Comparison of ENCODE assay signal across 8 cellular contexts in genomic region chr16:21503574-21503920, GRCh38.
A peak's percentile ranks its signal among the peaks of the same experiment; 100 is the strongest.
DNase-seq lines count a peak whose midpoint lies in the region; ATAC-seq and TF ChIP-seq lines count a peak whose summit lies in the region.
"Not testable (repeated sequence)": the region's sequence is repeated elsewhere in the genome, so short reads cannot be mapped to it uniquely, and the experiment has no call there.

No MANE protein-coding gene starts in this region.

- H3K14ac ChIP-seq in H9 (ENCODE audit: insufficient read depth, low read length) = not testable (repeated sequence)

- not testable (repeated sequence) for H3K9ac ChIP-seq in BLaER1; H9 (ENCODE audit: extremely low read depth, insufficient read length, low read length)

- H2BK120ac ChIP-seq in H9 (ENCODE audit: low read depth, low read length, poor library complexity, severe bottlenecking) = not testable (repeated sequence)

- not testable (repeated sequence) for H2BK15ac ChIP-seq in H9 (ENCODE audit: low read depth, low read length)

- H2BK20ac ChIP-seq in H9 (ENCODE audit: low read depth, low read length, poor library complexity, severe bottlenecking) = not testable (repeated sequence)

- H3K27ac Mint-ChIP-seq in H9 = peak overlapping the region; percentile 68 to 95 (median 93); a peak in 5 of 7 replicates
- peak overlapping the region; percentile 51 for H3K27ac Mint-ChIP-seq in activated CD8-positive, alpha-beta T cell treated with anti-CD3 and anti-CD28 coated beads, Interleukin-2, amount 10 ng/mL, durations not matched to agents 7 days and 5 days
- peak overlapping the region; percentile 25 for H3K27ac Mint-ChIP-seq in activated naive CD8-positive, alpha-beta T cell treated with anti-CD3 and anti-CD28 coated beads, Interleukin-2, amount 10 ng/mL, durations not matched to agents 7 days and 5 days
- peak overlapping the region; percentile 68 to 96 (median 84) for H3K27ac Mint-ChIP-seq in naive thymus-derived CD8-positive, alpha-beta T cell
- peak overlapping the region; percentile 97 for H3K27ac Mint-ChIP-seq in stimulated activated memory B cell treated with anti-CD40 and anti-IgM and Interleukin-4, amounts not matched to agents 10 μg/mL and 1 μg/mL and 100 μg/mL, for 72 hours

- H3K4me3 Mint-ChIP-seq in H9 = peak overlapping the region; percentile 79 to 86
- peak overlapping the region; percentile 88 for H3K4me3 Mint-ChIP-seq in activated CD8-positive, alpha-beta T cell treated with anti-CD3 and anti-CD28 coated beads, Interleukin-2, amount 10 ng/mL, durations not matched to agents 7 days and 5 days
- peak overlapping the region; percentile 46 for H3K4me3 Mint-ChIP-seq in activated naive CD8-positive, alpha-beta T cell treated with anti-CD3 and anti-CD28 coated beads, Interleukin-2, amount 10 ng/mL, durations not matched to agents 7 days and 5 days
- peak overlapping the region in 9 of 10 donors; percentile 44 to 92 (median 58) for H3K4me3 Mint-ChIP-seq in naive thymus-derived CD8-positive, alpha-beta T cell
- not testable (repeated sequence) for H3K4me3 Mint-ChIP-seq in stimulated activated memory B cell treated with anti-CD40 and anti-IgM and Interleukin-4, amounts not matched to agents 10 μg/mL and 1 μg/mL and 100 μg/mL, for 72 hours

- H3K4me2 ChIP-seq in BLaER1 = peak overlapping the region; percentile 57
- peak overlapping the region; percentile 81 for H3K4me2 ChIP-seq in H9 (ENCODE audit: insufficient read depth, insufficient read length, low read length)

- H3K79me1 ChIP-seq in H9 (ENCODE audit: insufficient read depth, low read depth, low read length, poor library complexity, severe bottlenecking) = peaks cover 16% of the 10 kb centered on the region

- H2BK5ac ChIP-seq in H9 (ENCODE audit: insufficient read length, low read length) = not testable (repeated sequence)

- not testable (repeated sequence) for H3K4ac ChIP-seq in H9 (ENCODE audit: low read depth, low read length)

- H2BK12ac ChIP-seq in H9 (ENCODE audit: insufficient read length, low read depth, low read length) = not testable (repeated sequence)

- peaks cover 24% of the 10 kb centered on the region in 2 experiments for H3K4me1 Mint-ChIP-seq in H9
- peaks cover 44% of the 10 kb centered on the region for H3K4me1 Mint-ChIP-seq in activated CD8-positive, alpha-beta T cell treated with anti-CD3 and anti-CD28 coated beads, Interleukin-2, amount 10 ng/mL, durations not matched to agents 7 days and 5 days (ENCODE audit: low read depth)
- H3K4me1 Mint-ChIP-seq in activated naive CD8-positive, alpha-beta T cell treated with anti-CD3 and anti-CD28 coated beads, Interleukin-2, amount 10 ng/mL, durations not matched to agents 7 days and 5 days = peaks cover 27% of the 10 kb centered on the region
- H3K4me1 Mint-ChIP-seq in naive thymus-derived CD8-positive, alpha-beta T cell = peaks cover 12 to 39% (median 37%) of the 10 kb centered on the region in 4 donors
- H3K4me1 Mint-ChIP-seq in stimulated activated memory B cell treated with anti-CD40 and anti-IgM and Interleukin-4, amounts not matched to agents 10 μg/mL and 1 μg/mL and 100 μg/mL, for 72 hours = peaks cover 45% of the 10 kb centered on the region

- not testable (repeated sequence) for H3K27me3 ChIP-seq in BLaER1; H9 (ENCODE audit: insufficient read depth, low read length); RWPE2 (ENCODE audit: insufficient read depth, poor library complexity, severe bottlenecking)

- not testable (repeated sequence) for H3K23me2 ChIP-seq in H9 (ENCODE audit: insufficient read length, low read depth, low read length, poor library complexity, severe bottlenecking)

- peaks cover 13% of the 10 kb centered on the region; the same call in 1 of the 2 replicates for H3K79me2 ChIP-seq in H9 (ENCODE audit: insufficient read depth, low read length)

- H3K36me3 ChIP-seq in BLaER1 = not testable (repeated sequence)
- H3K36me3 ChIP-seq in RWPE2 (ENCODE audit: low read depth) = peaks cover 23% of the 10 kb centered on the region

- H3K27me3 Mint-ChIP-seq in H9 (ENCODE audit: low read depth); activated CD8-positive, alpha-beta T cell treated with anti-CD3 and anti-CD28 coated beads, Interleukin-2, amount 10 ng/mL, durations not matched to agents 7 days and 5 days (ENCODE audit: low read depth); activated naive CD8-positive, alpha-beta T cell treated with anti-CD3 and anti-CD28 coated beads, Interleukin-2, amount 10 ng/mL, durations not matched to agents 7 days and 5 days; naive thymus-derived CD8-positive, alpha-beta T cell; stimulated activated memory B cell treated with anti-CD40 and anti-IgM and Interleukin-4, amounts not matched to agents 10 μg/mL and 1 μg/mL and 100 μg/mL, for 72 hours: not testable (repeated sequence)

- H4K91ac ChIP-seq in H9 (ENCODE audit: insufficient read length, low read depth, low read length) = not testable (repeated sequence)

- not testable (repeated sequence) for TF ChIP-seq CTCF in H9 (conservative IDR thresholded peaks at IDR 0.05); RWPE2 (IDR thresholded peaks at IDR 0.05; ENCODE audit: poor library complexity, severe bottlenecking)

- H3K4me1 ChIP-seq in BLaER1 = peaks cover 62% of the 10 kb centered on the region
- not testable (repeated sequence) for H3K4me1 ChIP-seq in H9 (ENCODE audit: insufficient read depth, low read length)
- H3K4me1 ChIP-seq in RWPE2 (ENCODE audit: insufficient read depth, poor library complexity, severe bottlenecking) = peaks cover 11% of the 10 kb centered on the region

- peaks cover 10 to 30% (median 24%) of the 10 kb centered on the region in 3 experiments for H3K36me3 Mint-ChIP-seq in H9 (ENCODE audit: insufficient read depth in 1 of 3, low read depth in 3 of 3)
- H3K36me3 Mint-ChIP-seq in activated CD8-positive, alpha-beta T cell treated with anti-CD3 and anti-CD28 coated beads, Interleukin-2, amount 10 ng/mL, durations not matched to agents 7 days and 5 days (ENCODE audit: low read depth) = peaks cover 35% of the 10 kb centered on the region
- H3K36me3 Mint-ChIP-seq in activated naive CD8-positive, alpha-beta T cell treated with anti-CD3 and anti-CD28 coated beads, Interleukin-2, amount 10 ng/mL, durations not matched to agents 7 days and 5 days = peaks cover 11% of the 10 kb centered on the region
- not testable (repeated sequence) for H3K36me3 Mint-ChIP-seq in naive thymus-derived CD8-positive, alpha-beta T cell
- peaks cover 25% of the 10 kb centered on the region for H3K36me3 Mint-ChIP-seq in stimulated activated memory B cell treated with anti-CD40 and anti-IgM and Interleukin-4, amounts not matched to agents 10 μg/mL and 1 μg/mL and 100 μg/mL, for 72 hours

- H2AK5ac ChIP-seq in H9 (ENCODE audit: insufficient read length, low read length) = not testable (repeated sequence)

- not testable (repeated sequence) for DNase-seq in H9; activated naive CD8-positive, alpha-beta T cell treated with anti-CD3 and anti-CD28 coated beads, Interleukin-2, amount 10 ng/mL, durations not matched to agents 7 days and 5 days
- peak; percentile 17 for DNase-seq in RWPE2 (ENCODE audit: low spot score)
- DNase-seq in activated CD8-positive, alpha-beta T cell treated with anti-CD3 and anti-CD28 coated beads, Interleukin-2, amount 10 ng/mL, durations not matched to agents 7 days and 5 days = peak; percentile 22
- DNase-seq in glomerular visceral epithelial cell (ENCODE audit: extremely low spot score) = peak; percentile 28
- peak in 3 of 10 donors; percentile 0 to 14 (median 1) for DNase-seq in naive thymus-derived CD8-positive, alpha-beta T cell

- not testable (repeated sequence) for ATAC-seq in RWPE2 (ENCODE audit: low read depth); activated CD8-positive, alpha-beta T cell treated with anti-CD3 and anti-CD28 coated beads, Interleukin-2, amount 10 ng/mL, durations not matched to agents 7 days and 5 days; activated naive CD8-positive, alpha-beta T cell treated with anti-CD3 and anti-CD28 coated beads, Interleukin-2, amount 10 ng/mL, durations not matched to agents 7 days and 5 days (ENCODE audit: low read depth); naive thymus-derived CD8-positive, alpha-beta T cell; stimulated activated memory B cell treated with anti-CD40 and anti-IgM and Interleukin-4, amounts not matched to agents 10 μg/mL and 1 μg/mL and 100 μg/mL, for 72 hours

- not testable (repeated sequence) for H3K56ac ChIP-seq in H9 (ENCODE audit: insufficient read length, low read depth, low read length)

- not testable (repeated sequence) for H3K23ac ChIP-seq in H9 (ENCODE audit: insufficient read length, low read depth, low read length)

- H3K9me3 ChIP-seq in BLaER1; H9 (ENCODE audit: control insufficient read depth, low read depth, low read length); RWPE2 (ENCODE audit: severe bottlenecking): not testable (repeated sequence)

- H3K9me3 Mint-ChIP-seq in H9; activated CD8-positive, alpha-beta T cell treated with anti-CD3 and anti-CD28 coated beads, Interleukin-2, amount 10 ng/mL, durations not matched to agents 7 days and 5 days (ENCODE audit: insufficient read depth); activated naive CD8-positive, alpha-beta T cell treated with anti-CD3 and anti-CD28 coated beads, Interleukin-2, amount 10 ng/mL, durations not matched to agents 7 days and 5 days; naive thymus-derived CD8-positive, alpha-beta T cell; stimulated activated memory B cell treated with anti-CD40 and anti-IgM and Interleukin-4, amounts not matched to agents 10 μg/mL and 1 μg/mL and 100 μg/mL, for 72 hours: not testable (repeated sequence)

- not testable (repeated sequence) for H4K5ac ChIP-seq in H9 (ENCODE audit: insufficient read length, low read depth, low read length)

- not testable (repeated sequence) for H4K8ac ChIP-seq in H9 (replicated peaks; ENCODE audit: insufficient read length, low read depth, low read length)

- CTCF ChIA-PET in activated CD8-positive, alpha-beta T cell treated with anti-CD3 and anti-CD28 coated beads, Interleukin-2, amount 10 ng/mL, durations not matched to agents 7 days and 5 days (lab: Charles Lee) = not testable (repeated sequence)

- H3K27ac ChIP-seq in BLaER1 = peak overlapping the region; percentile 49
- H3K27ac ChIP-seq in H9 (ENCODE audit: insufficient read length, low read depth, low read length) = not testable (repeated sequence)
- H3K27ac ChIP-seq in RWPE2 (ENCODE audit: poor library complexity, severe bottlenecking) = peak overlapping the region; percentile 90

- not testable (repeated sequence) for H3K4me3 ChIP-seq in BLaER1; RWPE2 (ENCODE audit: severe bottlenecking)

- H3T11ph ChIP-seq in H9 (ENCODE audit: low read length) = not testable (repeated sequence)

- no CpG with 5 or more reads among the region's 6 CpGs for WGBS in H9 (ENCODE audit: extremely low coverage, insufficient read length, low lambda C conversion rate)

- H2AFZ ChIP-seq in H9 (ENCODE audit: low read length) = not testable (repeated sequence)

- POLR2A ChIA-PET in activated CD8-positive, alpha-beta T cell treated with anti-CD3 and anti-CD28 coated beads, Interleukin-2, amount 10 ng/mL, durations not matched to agents 7 days and 5 days (lab: Charles Lee); activated naive CD8-positive, alpha-beta T cell treated with anti-CD3 and anti-CD28 coated beads, Interleukin-2, amount 10 ng/mL, durations not matched to agents 7 days and 5 days (lab: Charles Lee); naive thymus-derived CD8-positive, alpha-beta T cell (lab: Charles Lee): not testable (repeated sequence)

- peaks cover 68% of the 10 kb centered on the region for H4K20me1 ChIP-seq in BLaER1
- H4K20me1 ChIP-seq in H9 (ENCODE audit: control insufficient read depth, insufficient read depth, insufficient read length) = not testable (repeated sequence)

- not testable (repeated sequence) for H3K18ac ChIP-seq in H9 (ENCODE audit: insufficient read length, low read depth, low read length)

Comparison
In these comparisons a context has a peak if more than half of its experiments do, and no peak if none do; other contexts are left out.
1. H3K27ac Mint-ChIP-seq: peak in every context shown above with its lines; median percentile 97 in stimulated activated memory B cell treated with anti-CD40 and anti-IgM and Interleukin-4, amounts not matched to agents 10 μg/mL and 1 μg/mL and 100 μg/mL, for 72 hours; 93 in H9; 84 in naive thymus-derived CD8-positive, alpha-beta T cell; 51 in activated CD8-positive, alpha-beta T cell treated with anti-CD3 and anti-CD28 coated beads, Interleukin-2, amount 10 ng/mL, durations not matched to agents 7 days and 5 days; 25 in activated naive CD8-positive, alpha-beta T cell treated with anti-CD3 and anti-CD28 coated beads, Interleukin-2, amount 10 ng/mL, durations not matched to agents 7 days and 5 days.